8 cellular contexts compared by ENCODE assay signal in genomic region chr4:81466841-81467671, GRCh38. TPM values are rescaled to one million over a fixed set of nuclear protein-coding genes. Genes with fewer than 3 reads are reported as not detected.
A peak's percentile ranks its signal among the peaks of the same experiment; 100 is the strongest.
DNase-seq lines count a peak whose midpoint lies in the region; ATAC-seq and TF ChIP-seq lines count a peak whose summit lies in the region.

No MANE protein-coding gene starts in this region.

- H3K27me3 Mint-ChIP-seq in activated naive CD8-positive, alpha-beta T cell treated with anti-CD3 and anti-CD28 coated beads for 36 hours, result no peaks in the 10 kb centered on the region

- no peak overlapping the region for H2AFZ ChIP-seq in DND-41 (ENCODE audit: low read depth, low read length)

- no peaks in the 10 kb centered on the region for H3K9me3 ChIP-seq in DND-41 (ENCODE audit: insufficient read depth, low read length, severe bottlenecking)
- H3K9me3 ChIP-seq in left ventricle myocardium inferior (replicated peaks), result no peaks in the 10 kb centered on the region
- H3K9me3 ChIP-seq in sigmoid colon, result no peaks in the 10 kb centered on the region

- intact Hi-C loops in left ventricle myocardium inferior (cut with micrococcal nuclease), result loop anchor here (5.0 to 10.0 kb wide), 2 partner anchors 158 to 375 kb away; no protein-coding TSS in a partner anchor
- intact Hi-C loops in sigmoid colon (cut with DNase I), result loop anchor here (1.0 kb wide), 1 partner anchor 378 kb away; no protein-coding TSS in a partner anchor

- H3K4me1 Mint-ChIP-seq in activated naive CD8-positive, alpha-beta T cell treated with anti-CD3 and anti-CD28 coated beads for 36 hours, result peaks cover 49% of the 10 kb centered on the region

- no peak for TF ChIP-seq EP300 in sigmoid colon (IDR thresholded peaks at IDR 0.05)

- no peak overlapping the region for H3K4me3 ChIP-seq in DND-41 (ENCODE audit: low read depth in 1 of 2, low read length in 2 of 2)
- H3K4me3 ChIP-seq in LNCaP clone FGC (ENCODE audit: low read depth, low read length), result no peak overlapping the region
- H3K4me3 ChIP-seq in left ventricle myocardium inferior, result no peak overlapping the region
- H3K4me3 ChIP-seq in sigmoid colon, result no peak overlapping the region

- TF ChIP-seq CTCF in DND-41 (IDR thresholded peaks at IDR 0.05; ENCODE audit: borderline replicate concordance, extremely low read depth, low read length, poor library complexity, severe bottlenecking) (peak; percentile 96), LNCaP clone FGC (IDR thresholded peaks at IDR 0.05; ENCODE audit: control insufficient read depth, extremely low read depth, insufficient read depth) (peak; percentile 93), left ventricle myocardium inferior (IDR thresholded peaks at IDR 0.05; ENCODE audit: borderline replicate concordance) (peak; percentile 95), sigmoid colon (IDR thresholded peaks at IDR 0.05) (peak; percentile 67 to 90 (median 87))

- H3K36me3 ChIP-seq in DND-41 (ENCODE audit: insufficient read depth, low read length) (no peaks in the 10 kb centered on the region), left ventricle myocardium inferior (no peaks in the 10 kb centered on the region), sigmoid colon (no peaks in the 10 kb centered on the region)

- H3K9me3 Mint-ChIP-seq in activated naive CD8-positive, alpha-beta T cell treated with anti-CD3 and anti-CD28 coated beads for 36 hours, result no peaks in the 10 kb centered on the region

- H3K9ac ChIP-seq in DND-41 (ENCODE audit: low read depth, low read length), result no peak overlapping the region

- 20 to 38% methylated on average over 5 of the region's 5 CpGs for WGBS in sigmoid colon, 2 donors

- ATAC-seq in DND-41 (ENCODE audit: insufficient read depth, low read depth), result no peak
- no peak for ATAC-seq in GM18907 (IDR thresholded peaks at IDR 0.05; ENCODE audit: unreplicated experiment)

- H3K27ac ChIP-seq in DND-41 (ENCODE audit: low read length) (no peak overlapping the region), left ventricle myocardium inferior (replicated peaks) (no peak overlapping the region), sigmoid colon (no peak overlapping the region)

- H3K36me3 Mint-ChIP-seq in activated naive CD8-positive, alpha-beta T cell treated with anti-CD3 and anti-CD28 coated beads for 36 hours, result no peaks in the 10 kb centered on the region

- H4K20me1 ChIP-seq in DND-41 (ENCODE audit: insufficient read depth, low read length), result no peaks in the 10 kb centered on the region

- peak; percentile 73 for DNase-seq in DND-41
- DNase-seq in LNCaP clone FGC (ENCODE audit: low read depth), result peak; percentile 34
- DNase-seq in SHP77 treated with DMSO at 0.1 percent for 48 hours (lab: John Stamatoyannopoulos, UW), result peak; percentile 37
- DNase-seq in activated naive CD8-positive, alpha-beta T cell treated with anti-CD3 and anti-CD28 coated beads for 36 hours, result peak; percentile 48
- DNase-seq in left ventricle myocardium inferior, result no peak
- DNase-seq in sigmoid colon, result no peak
- DNase-seq in GF-D8 (lab: John Stamatoyannopoulos, UW), result no peak

- no peak overlapping the region for H3K27ac Mint-ChIP-seq in activated naive CD8-positive, alpha-beta T cell treated with anti-CD3 and anti-CD28 coated beads for 36 hours

- no peak overlapping the region for H3K4me3 Mint-ChIP-seq in activated naive CD8-positive, alpha-beta T cell treated with anti-CD3 and anti-CD28 coated beads for 36 hours

- no peak overlapping the region for H3K4me2 ChIP-seq in DND-41 (ENCODE audit: insufficient read depth, low read length)

- H3K27me3 ChIP-seq in DND-41 (ENCODE audit: insufficient read depth, low read length, poor library complexity), result peaks cover 8% of the 10 kb centered on the region
- no peaks in the 10 kb centered on the region for H3K27me3 ChIP-seq in left ventricle myocardium inferior (ENCODE audit: low read depth)
- no peaks in the 10 kb centered on the region for H3K27me3 ChIP-seq in sigmoid colon

- H3K4me1 ChIP-seq in DND-41 (ENCODE audit: insufficient read depth, low read length) (peaks cover 19% of the 10 kb centered on the region), left ventricle myocardium inferior (peaks cover 39% of the 10 kb centered on the region), sigmoid colon (peaks cover 0 to 16% (median 4%) of the 10 kb centered on the region in 4 donors)

- peaks cover 2% of the 10 kb centered on the region; the same call in 1 of the 2 replicates for H3K79me2 ChIP-seq in DND-41 (ENCODE audit: insufficient read depth, low read length)

- TF ChIP-seq POLR2A in sigmoid colon (IDR thresholded peaks at IDR 0.05), result no peak

RNA-seq across cellular contexts. Expression of gene RASGEF1B, which starts 4.7 kb away (rescaled TPM):
- total RNA-seq in activated naive CD8-positive, alpha-beta T cell treated with anti-CD3 and anti-CD28 coated beads for 36 hours, result 1 to 10 TPM; 6.7 to 6.9 TPM
- 4.3 TPM for total RNA-seq in left ventricle myocardium inferior
- 10 to 100 TPM in 3 of 4 donors, 1 to 10 TPM in 1; 5.0 to 12.1 (median 10.8) TPM for total RNA-seq in sigmoid colon
- polyA plus RNA-seq in sigmoid colon, result 10 to 100 TPM in 1 of 3 donors, 1 to 10 TPM in 2; 6.0 to 10.6 (median 7.2) TPM

Comparison
In these comparisons a context has a peak if more than half of its experiments do, and no peak if none do; other contexts are left out.
1. DNase-seq: peak in DND-41 (single experiment), LNCaP clone FGC (single experiment), SHP77 treated with DMSO at 0.1 percent for 48 hours (single experiment) and activated naive CD8-positive, alpha-beta T cell treated with anti-CD3 and anti-CD28 coated beads for 36 hours (single experiment); none in left ventricle myocardium inferior (single experiment), sigmoid colon (single experiment) and GF-D8 (single experiment).
2. Peak in every context shown above with its lines, with median percentiles within 50 percentile points of each other: CTCF ChIP-seq.